Comparison of ENCODE assay signal across 12 cellular contexts in the genomic region with DNA sequence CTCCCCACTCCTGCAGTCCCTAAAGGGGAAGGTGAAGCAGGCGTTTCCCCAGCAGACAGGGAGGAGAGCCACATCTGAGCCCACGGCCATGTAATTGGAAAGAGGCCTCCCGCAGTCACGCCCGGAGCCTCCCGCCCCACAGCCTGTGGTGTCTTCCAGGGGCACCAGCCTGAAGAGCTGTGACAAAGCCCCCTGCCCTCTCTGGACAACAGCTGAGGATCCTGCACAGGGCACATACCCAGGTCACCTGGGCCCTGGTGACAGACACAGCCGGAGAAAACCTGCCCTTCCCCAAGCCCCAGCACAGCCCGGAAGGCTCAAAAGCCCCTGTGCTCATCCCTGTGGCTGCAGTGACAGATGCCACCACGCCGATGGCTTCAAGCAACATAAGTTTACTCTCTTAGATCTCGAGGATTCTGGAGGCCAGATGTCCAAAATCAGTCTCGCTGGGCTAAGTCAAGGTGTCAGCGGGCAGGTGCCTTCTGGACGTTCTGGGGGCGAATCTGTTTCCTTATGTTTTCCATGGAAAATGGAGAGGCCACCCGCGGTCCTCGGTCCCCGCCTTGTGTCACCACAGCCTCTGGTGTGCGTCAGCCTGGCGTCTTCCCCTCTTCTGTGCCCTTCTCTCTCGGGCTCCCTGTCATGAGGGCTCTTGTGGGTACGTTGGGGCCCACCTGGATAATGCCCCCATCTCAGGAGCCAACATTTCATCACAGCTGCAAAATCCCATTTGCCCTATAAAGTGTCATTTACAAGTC.
DNase-seq lines count a peak whose midpoint lies in the region; ATAC-seq, FAIRE-seq and TF ChIP-seq lines count a peak whose summit lies in the region.
"Had no signal": no experiment of that assay in that cellular context is flagged by ENCODE, and none has a peak within 500 bp of the region (broad histone marks: within the 10 kb centered on the region; RNA-seq: fewer than 3 reads in every experiment).

No MANE protein-coding gene starts in this region.

- WGBS in gastroesophageal sphincter (ENCODE audit: low coverage in 1 of 2), 2 donors: no CpG with 5 or more reads among the region's 23 CpGs
- WGBS in sigmoid colon, 2 donors: 89 to 90% methylated on average over 23 of the region's 23 CpGs

- TF ChIP-seq POLR2A in gastroesophageal sphincter (IDR thresholded peaks at IDR 0.05) (no peak), sigmoid colon (IDR thresholded peaks at IDR 0.05) (no peak)

- H3K4me3 Mint-ChIP-seq in T-cell: no peak overlapping the region
- H3K4me3 Mint-ChIP-seq: CD4-positive, alpha-beta T cell had no signal

- no peaks in the 10 kb centered on the region for H3K9me3 ChIP-seq in BE2C
- H3K9me3 ChIP-seq in gastroesophageal sphincter: no peaks in the 10 kb centered on the region
- H3K9me3 ChIP-seq in sigmoid colon: no peaks in the 10 kb centered on the region
- H3K9me3 ChIP-seq: colonic mucosa, heart left ventricle had no signal

- no peak for FAIRE-seq in urothelium cell line (lab: Jason Lieb, UNC)

- H3K27ac Mint-ChIP-seq in T-cell: no peak overlapping the region
- H3K27ac Mint-ChIP-seq: CD4-positive, alpha-beta T cell had no signal

- no peaks in the 10 kb centered on the region for H3K4me1 Mint-ChIP-seq in T-cell

- peaks cover 3% of the 10 kb centered on the region for H3K36me3 Mint-ChIP-seq in T-cell

- H3K4me1 ChIP-seq in BE2C: peaks cover 13% of the 10 kb centered on the region
- H3K4me1 ChIP-seq in gastroesophageal sphincter: peaks cover 0 to 23% (median 11%) of the 10 kb centered on the region in 3 donors
- H3K4me1 ChIP-seq in sigmoid colon: peaks cover 0 to 22% (median 16%) of the 10 kb centered on the region in 4 donors
- H3K4me1 ChIP-seq: colonic mucosa had no signal

- no peaks in the 10 kb centered on the region for H3K36me3 ChIP-seq in BE2C
- H3K36me3 ChIP-seq in gastroesophageal sphincter: peaks cover 0 to 81% of the 10 kb centered on the region in 2 donors
- peaks cover 0 to 50% (median 27%) of the 10 kb centered on the region in 4 donors for H3K36me3 ChIP-seq in sigmoid colon

- ATAC-seq in gastroesophageal sphincter (no peak), GM18511 (IDR thresholded peaks at IDR 0.05; ENCODE audit: unreplicated experiment) (no peak), T-cell (replicated peaks in 1 of 4) (no peak)
- ATAC-seq: activated CD4-positive, CD25-positive, alpha-beta regulatory T cell treated with anti-CD3 and anti-CD28 coated beads, Interleukin-2, amount 50 U/mL, for 24 hours had no signal

- no peak for TF ChIP-seq CTCF in BE2C (IDR thresholded peaks at IDR 0.05; ENCODE audit: low read depth, low read length)
- TF ChIP-seq CTCF in RWPE1 (conservative IDR thresholded peaks at IDR 0.05; ENCODE audit: low read depth): no peak
- no peak for TF ChIP-seq CTCF in gastroesophageal sphincter (IDR thresholded peaks at IDR 0.05)
- TF ChIP-seq CTCF in sigmoid colon (IDR thresholded peaks at IDR 0.05): no peak

- H3K27me3 ChIP-seq in BE2C: no peaks in the 10 kb centered on the region
- H3K27me3 ChIP-seq in gastroesophageal sphincter: no peaks in the 10 kb centered on the region
- no peaks in the 10 kb centered on the region for H3K27me3 ChIP-seq in sigmoid colon
- H3K27me3 ChIP-seq: colonic mucosa, heart left ventricle had no signal

- H3K9me3 Mint-ChIP-seq in T-cell: no peaks in the 10 kb centered on the region
- H3K9me3 Mint-ChIP-seq: CD4-positive, alpha-beta T cell had no signal

- TF ChIP-seq EP300 in gastroesophageal sphincter (IDR thresholded peaks at IDR 0.05) (no peak), sigmoid colon (IDR thresholded peaks at IDR 0.05) (no peak)

- peak overlapping the region; percentile 16; the same call in 1 of the 2 replicates for H3K4me3 ChIP-seq in BE2C (ENCODE audit: low read depth, low read length)
- H3K4me3 ChIP-seq in gastroesophageal sphincter: peak overlapping the region in 1 of 2 donors; percentile 28
- H3K4me3 ChIP-seq in sigmoid colon: peak overlapping the region in 3 of 4 donors; percentile 26 to 28 (median 27)
- H3K4me3 ChIP-seq: colonic mucosa had no signal

- peak overlapping the region; percentile 90 for H3K27ac ChIP-seq in RWPE1
- peak overlapping the region in 3 of 4 donors; percentile 69 to 73 (median 72) for H3K27ac ChIP-seq in gastroesophageal sphincter
- peak overlapping the region; percentile 55 to 79 (median 65) for H3K27ac ChIP-seq in sigmoid colon

- DNase-seq in BE2C (no peak), RWPE1 (ENCODE audit: low spot score) (no peak), sigmoid colon (no peak), urothelium cell line (ENCODE audit: low spot score) (no peak), NCI-H2029 (lab: John Stamatoyannopoulos, UW) (no peak), T-cell (no peak)
- DNase-seq: CD4-positive, alpha-beta T cell had no signal

- intact Hi-C loops in sigmoid colon (cut with DNase I): no loop called here

- CTCF ChIA-PET in RWPE1 (lab: Yijun Ruan, JAX): interaction anchor here (0.6 to 0.7 kb wide), 2 partner anchors 11 to 303 kb away, joined by 3 to 4 read pairs; no protein-coding TSS in a partner anchor
- CTCF ChIA-PET in T-cell (lab: Charles Lee): no interaction called here

- no peaks in the 10 kb centered on the region for H3K27me3 Mint-ChIP-seq in T-cell
- H3K27me3 Mint-ChIP-seq: CD4-positive, alpha-beta T cell had no signal

- POLR2A ChIA-PET in RWPE1 (lab: Yijun Ruan, JAX; ENCODE audit: low non-redundant PET) (no interaction called here), T-cell (lab: Charles Lee) (interaction anchor here in 1 of 2 donors (0.6 kb wide), 1 partner anchor 12 kb away, joined by 3 read pairs; no protein-coding TSS in a partner anchor)
